13 cellular contexts compared by ENCODE assay signal in the genomic region with DNA sequence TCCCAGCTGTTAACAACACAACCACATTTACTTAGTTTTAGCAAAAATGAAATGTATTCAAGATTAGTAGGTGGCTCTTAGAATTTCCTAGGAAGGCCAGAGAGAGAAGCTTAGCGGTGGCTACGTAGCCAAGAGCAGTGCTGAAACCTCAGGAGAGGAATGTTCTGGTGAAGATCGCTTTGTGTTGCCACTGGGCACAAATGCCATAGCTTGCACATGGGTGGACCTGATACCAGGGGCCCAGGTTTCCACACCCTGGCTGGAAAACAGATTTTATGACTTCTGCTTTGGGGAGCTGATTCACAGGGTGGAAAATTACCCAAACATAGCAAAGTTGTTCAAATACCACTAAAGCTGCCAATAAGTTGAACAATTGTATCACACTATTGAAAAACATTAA.
"Had no signal": no experiment of that assay in that cellular context is flagged by ENCODE, and none has a peak within 500 bp of the region (broad histone marks: within the 10 kb centered on the region; RNA-seq: fewer than 3 reads in every experiment).

No MANE protein-coding gene starts in this region.

- DNase-seq: activated CD4-positive, alpha-beta memory T cell treated with anti-CD3 and anti-CD28 coated beads, Interleukin-2, amount 10 ng/mL, durations not matched to agents 7 days and 5 days; activated CD8-positive, alpha-beta memory T cell treated with anti-CD3 and anti-CD28 coated beads, Interleukin-2, amount 50 U/mL, for 4 hours; activated naive CD4-positive, alpha-beta T cell treated with Interleukin-2 at 50 U/mL for 16 hours; cortex of kidney; effector memory CD4-positive, alpha-beta T cell; kidney; naive B cell; small intestine; SW 1271; transverse colon had no signal

- H3K4me3 ChIP-seq: cardiac muscle cell, gastroesophageal sphincter, transverse colon had no signal

- ATAC-seq: gastroesophageal sphincter; stimulated activated memory B cell treated with anti-CD40 and anti-IgM and Interleukin-4, amounts not matched to agents 10 μg/mL and 1 μg/mL and 100 μg/mL, for 72 hours had no signal
